22 cellular contexts compared by ENCODE assay signal in the genomic region with DNA sequence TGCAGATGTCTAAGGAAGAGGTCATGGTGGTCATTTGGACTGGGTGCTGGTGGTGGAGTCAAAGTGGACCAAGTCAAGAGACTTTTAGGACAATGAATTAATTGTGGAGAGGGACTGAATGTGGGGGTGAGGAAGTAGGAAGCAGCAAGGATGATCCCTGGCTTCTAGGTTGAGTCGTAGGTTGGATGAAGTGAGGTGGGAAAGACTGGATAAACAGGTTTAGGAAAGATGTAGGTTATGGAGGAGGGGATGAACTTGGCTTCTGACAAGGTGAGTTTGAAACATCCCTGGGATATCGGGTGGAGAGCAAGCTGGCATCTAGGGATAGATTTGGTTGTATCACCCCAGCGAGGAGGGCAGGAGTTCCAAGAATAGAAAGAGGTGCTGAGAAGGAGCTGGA.
"Had no signal": no experiment of that assay in that cellular context is flagged by ENCODE, and none has a peak within 500 bp of the region (broad histone marks: within the 10 kb centered on the region; RNA-seq: fewer than 3 reads in every experiment).

No MANE protein-coding gene starts in this region.

- DNase-seq: activated B cell treated with CpG ODN at 0.5 μM for 24 hours; activated CD4-positive, alpha-beta T cell treated with anti-CD3 and anti-CD28 coated beads for 36 hours; activated CD8-positive, alpha-beta T cell treated with anti-CD3 and anti-CD28 coated beads for 36 hours; activated naive CD4-positive, alpha-beta T cell treated with Interleukin-2 at 50 U/mL for 16 hours; activated naive CD8-positive, alpha-beta T cell treated with anti-CD3 and anti-CD28 coated beads for 36 hours; activated T-cell treated with anti-CD3 and anti-CD28 coated beads, Interleukin-2, amount 50 U/mL, for 4 hours; central memory CD4-positive, alpha-beta T cell; effector memory CD4-positive, alpha-beta T cell; esophagus squamous epithelium; gastrocnemius medialis; hippocampal formation; left ventricle myocardium superior; mammary epithelial cell; midbrain; stimulated activated CD4-positive, alpha-beta T cell treated with anti-CD3 and anti-CD28 coated beads, Interleukin-4, amount 100 ng/mL, for 1 hour; substantia nigra; T-helper 17 cell; thyroid gland had no signal

- H3K4me1 Mint-ChIP-seq: activated B cell treated with CpG ODN at 0.5 μM for 24 hours; activated CD4-positive, alpha-beta T cell treated with anti-CD3 and anti-CD28 coated beads for 36 hours; natural killer cell had no signal

- H3K9me3 ChIP-seq: esophagus squamous epithelium, gastrocnemius medialis, prostate gland, spleen, thyroid gland had no signal

- H3K27ac Mint-ChIP-seq: activated B cell treated with CpG ODN at 0.5 μM for 24 hours; activated CD4-positive, alpha-beta T cell treated with anti-CD3 and anti-CD28 coated beads for 36 hours; activated CD8-positive, alpha-beta T cell treated with anti-CD3 and anti-CD28 coated beads for 36 hours; activated naive CD8-positive, alpha-beta T cell treated with anti-CD3 and anti-CD28 coated beads for 36 hours; natural killer cell; stimulated activated naive CD8-positive, alpha-beta T cell treated with anti-CD3 and anti-CD28 coated beads, Interleukin-15, Interleukin-2, amounts not matched to agents 100 ng/mL and 50 ng/mL, for 24 hours; T-helper 17 cell had no signal

- ATAC-seq: activated CD4-positive, alpha-beta T cell treated with anti-CD3 and anti-CD28 coated beads for 36 hours; activated CD8-positive, alpha-beta T cell treated with anti-CD3 and anti-CD28 coated beads for 36 hours; activated T-cell treated with anti-CD3 and anti-CD28 coated beads, Interleukin-2, amount 50 U/mL, for 4 hours; gastrocnemius medialis; left ventricle myocardium superior; natural killer cell; T-helper 17 cell had no signal

- H3K27ac ChIP-seq: esophagus squamous epithelium, gastrocnemius medialis, prostate gland, spleen, thyroid gland had no signal

- H3K9me3 Mint-ChIP-seq: activated B cell treated with CpG ODN at 0.5 μM for 24 hours; activated CD8-positive, alpha-beta T cell treated with anti-CD3 and anti-CD28 coated beads for 36 hours; activated naive CD8-positive, alpha-beta T cell treated with anti-CD3 and anti-CD28 coated beads for 36 hours; activated T-cell treated with anti-CD3 and anti-CD28 coated beads, Interleukin-2, amount 50 U/mL, for 4 hours; natural killer cell; stimulated activated naive CD8-positive, alpha-beta T cell treated with anti-CD3 and anti-CD28 coated beads, Interleukin-15, Interleukin-2, amounts not matched to agents 100 ng/mL and 50 ng/mL, for 24 hours had no signal

- H3K4me3 ChIP-seq: esophagus squamous epithelium, gastrocnemius medialis, prostate gland, spleen, thyroid gland had no signal

- H3K4me3 Mint-ChIP-seq: activated B cell treated with CpG ODN at 0.5 μM for 24 hours; activated CD4-positive, alpha-beta T cell treated with anti-CD3 and anti-CD28 coated beads for 36 hours; activated CD8-positive, alpha-beta T cell treated with anti-CD3 and anti-CD28 coated beads for 36 hours; activated naive CD8-positive, alpha-beta T cell treated with anti-CD3 and anti-CD28 coated beads for 36 hours; activated T-cell treated with anti-CD3 and anti-CD28 coated beads, Interleukin-2, amount 50 U/mL, for 4 hours; natural killer cell; stimulated activated naive CD8-positive, alpha-beta T cell treated with anti-CD3 and anti-CD28 coated beads, Interleukin-15, Interleukin-2, amounts not matched to agents 100 ng/mL and 50 ng/mL, for 24 hours; T-helper 17 cell had no signal

- H3K27me3 ChIP-seq: esophagus squamous epithelium, gastrocnemius medialis, spleen, thyroid gland had no signal

- H3K27me3 Mint-ChIP-seq: activated B cell treated with CpG ODN at 0.5 μM for 24 hours; activated CD4-positive, alpha-beta T cell treated with anti-CD3 and anti-CD28 coated beads for 36 hours; activated CD8-positive, alpha-beta T cell treated with anti-CD3 and anti-CD28 coated beads for 36 hours; activated naive CD8-positive, alpha-beta T cell treated with anti-CD3 and anti-CD28 coated beads for 36 hours; stimulated activated naive CD8-positive, alpha-beta T cell treated with anti-CD3 and anti-CD28 coated beads, Interleukin-15, Interleukin-2, amounts not matched to agents 100 ng/mL and 50 ng/mL, for 24 hours; T-helper 17 cell had no signal

- H3K4me1 ChIP-seq: esophagus squamous epithelium, gastrocnemius medialis, prostate gland, spleen, thyroid gland had no signal

- H3K36me3 Mint-ChIP-seq: activated naive CD8-positive, alpha-beta T cell treated with anti-CD3 and anti-CD28 coated beads for 36 hours had no signal
